Comparison of ENCODE assay signal across 8 cellular contexts in genomic region chr7:726084-726853, GRCh38. TPM values are rescaled to one million over a fixed set of nuclear protein-coding genes. Genes with fewer than 3 reads are reported as not detected.
DNase-seq lines count a peak whose midpoint lies in the region; ATAC-seq and TF ChIP-seq lines count a peak whose summit lies in the region.

Gene DNAAF5, plus strand, starts transcription at chr7:726699. Its CDS starts 22 bp downstream, at chr7:726721.

- H3K9me3 Mint-ChIP-seq in WTC11, result peaks cover 39% of the 10 kb centered on the region

- no peak for TF ChIP-seq CTCF in AG04449 (IDR thresholded peaks at IDR 0.05; ENCODE audit: insufficient read depth, low read length, missing control alignments)
- TF ChIP-seq CTCF in WTC11 (IDR thresholded peaks at IDR 0.05), result no peak
- TF ChIP-seq CTCF in cardiac fibroblast (IDR thresholded peaks at IDR 0.05; ENCODE audit: low read depth, low read length), result no peak

- H3K4me1 Mint-ChIP-seq in WTC11, result peaks cover 15% of the 10 kb centered on the region

- POLR2A ChIA-PET in AG04449 (lab: Yijun Ruan, JAX), result interaction anchor here (2.3 kb wide), 1 partner anchor 10 kb away, joined by 7 read pairs; no protein-coding TSS in a partner anchor
- POLR2A ChIA-PET in WTC11 (lab: Charles Lee), result interaction anchor here (1.1 kb wide), 1 partner anchor 15 kb away, joined by 4 read pairs; no protein-coding TSS in a partner anchor

- no peak for DNase-seq in AG04449 (ENCODE audit: low read depth, low spot score)
- DNase-seq in NCI-H2196 (lab: John Stamatoyannopoulos, UW; ENCODE audit: unreplicated experiment), result peak; percentile 91
- DNase-seq in WTC11 (ENCODE audit: low spot score), result peak; percentile 83
- peak; percentile 84 to 86 for DNase-seq in cardiac fibroblast (ENCODE audit: low read depth in 2 of 2)
- DNase-seq in islet precursor cell, result peak; percentile 89
- peak; percentile 86 for DNase-seq in stimulated activated CD4-positive, alpha-beta T cell treated with anti-CD3 and anti-CD28 coated beads, Interleukin-12 subunit alpha, Interleukin-12 subunit beta, amount 100 ng/mL, for 4 hours

- H3K27ac Mint-ChIP-seq in WTC11, result no peak within 1 kb of the TSS

- peak within 1 kb of the TSS; percentile 80 for H3K4me3 Mint-ChIP-seq in WTC11

- peaks cover 58% of the 10 kb centered on the region for H3K36me3 Mint-ChIP-seq in WTC11

- CTCF ChIA-PET in AG04449 (lab: Yijun Ruan, JAX) (interaction anchor here (0.9 to 1.2 kb wide), 3 partner anchors 9 to 404 kb away, joined by 3 read pairs; no protein-coding TSS in a partner anchor), WTC11 (lab: Charles Lee) (no interaction called here)

- peak within 1 kb of the TSS; percentile 62 for H3K4me3 ChIP-seq in AG04449 (ENCODE audit: low read depth, low read length)
- H3K4me3 ChIP-seq in cardiac fibroblast (replicated peaks in 1 of 2; ENCODE audit: low read depth in 2 of 2, low read length in 2 of 2), result peak within 1 kb of the TSS; percentile 54 to 61

- ATAC-seq in GM18868 (IDR thresholded peaks at IDR 0.05; ENCODE audit: unreplicated experiment) (peak; percentile 90), HG03103 (IDR thresholded peaks at IDR 0.05; ENCODE audit: low read depth, unreplicated experiment) (peak; percentile 76), WTC11 (peak; percentile 63)

- H3K27me3 Mint-ChIP-seq in WTC11 (ENCODE audit: low read depth), result peaks cover 5% of the 10 kb centered on the region; the same call in 1 of the 2 replicates

TF ChIP-seq in WTC11, 78 proteins besides CTCF, POLR2A, EP300 and RAD21 (continues in another document):
- TF ChIP-seq NFE2L1 (CRISPR knock-in tag; IDR thresholded peaks at IDR 0.05) (peak; percentile 91; the same call in 1 of the 2 replicates), MAX (CRISPR knock-in tag; IDR thresholded peaks at IDR 0.05) (peak; percentile 98), ZMAT4 (CRISPR knock-in tag; IDR thresholded peaks at IDR 0.05) (no peak), ZBTB21 (CRISPR knock-in tag; IDR thresholded peaks at IDR 0.05; ENCODE audit: borderline replicate concordance) (0 out of 2 replicates have a peak, but pooled peaks have one; percentile 60), NFATC4 (CRISPR knock-in tag; IDR thresholded peaks at IDR 0.05) (no peak), CDX4 (CRISPR knock-in tag; IDR thresholded peaks at IDR 0.05; ENCODE audit: borderline replicate concordance) (no peak), ARID4B (CRISPR knock-in tag; IDR thresholded peaks at IDR 0.05; ENCODE audit: borderline replicate concordance) (peak; percentile 75; the same call in 1 of the 2 replicates), AFF4 (CRISPR knock-in tag; IDR thresholded peaks at IDR 0.05; ENCODE audit: borderline replicate concordance) (no peak), ZBTB43 (CRISPR knock-in tag; IDR thresholded peaks at IDR 0.05) (peak; percentile 87; the same call in 1 of the 2 replicates), PRRX2 (CRISPR knock-in tag; IDR thresholded peaks at IDR 0.05) (no peak), GABPB1 (CRISPR knock-in tag; IDR thresholded peaks at IDR 0.05) (peak; percentile 84), E2F4 (CRISPR knock-in tag; IDR thresholded peaks at IDR 0.05; ENCODE audit: borderline replicate concordance, low read depth) (peak; percentile 51; the same call in 1 of the 2 replicates)

RNA-seq across cellular contexts. Expression of gene DNAAF5, which starts in this region (rescaled TPM):
- total RNA-seq in WTC11 (2021), result 55.5 to 62.2 TPM (median 56.0 TPM) in 3 replicates
